In the genomic region with DNA sequence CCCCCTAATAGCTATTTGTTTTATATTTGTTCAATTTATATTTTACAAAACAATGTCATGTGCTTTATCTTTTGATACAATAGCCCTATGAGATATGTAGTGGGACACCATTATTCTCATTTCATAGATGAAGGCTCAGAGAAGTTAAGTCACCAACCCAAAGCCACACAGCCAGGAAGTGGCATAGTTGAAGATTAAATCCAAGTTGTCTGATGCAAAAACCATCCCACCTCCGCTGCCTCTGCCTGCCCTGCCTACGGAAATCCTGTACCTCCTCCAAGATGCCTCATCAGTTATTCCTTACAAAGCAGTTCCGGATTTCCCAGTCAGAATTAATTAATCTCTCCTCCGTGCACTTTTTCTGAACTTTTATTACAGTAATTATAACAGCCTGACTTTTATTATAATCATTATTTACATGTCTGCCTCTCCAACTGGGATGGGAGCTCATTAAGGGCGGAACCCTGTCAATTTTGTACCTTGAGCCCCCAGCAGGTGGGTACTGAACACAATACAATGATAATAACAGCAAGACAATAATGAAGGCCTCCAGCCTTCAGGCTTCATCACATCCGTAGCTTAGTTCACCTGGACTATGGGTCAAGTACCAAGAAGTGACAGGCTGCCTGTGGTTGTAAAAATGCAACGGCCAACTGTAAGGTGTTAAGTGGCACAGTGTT, we compare ENCODE assay signal across 2 cellular contexts.
TF ChIP-seq lines count a peak whose summit lies in the region.

No MANE protein-coding gene starts in this region.

TF ChIP-seq in HEK293, 187 proteins besides CTCF, POLR2A, EP300 and RAD21 (continued from another document):
- no peak for TF ChIP-seq ZNF561 (tag by site-specific recombination; IDR thresholded peaks at IDR 0.05; ENCODE audit: borderline replicate concordance)

TF ChIP-seq in K562, 482 proteins besides CTCF, POLR2A, EP300 and RAD21 (continued from another document):
- TF ChIP-seq RBM25 (IDR thresholded peaks at IDR 0.05; ENCODE audit: low read depth, low read length, severe bottlenecking) (peak; percentile 72), BCOR (IDR thresholded peaks at IDR 0.05) (0 out of 2 replicates have a peak, but pooled peaks have one; percentile 18), HMG20B (CRISPR knock-in tag; IDR thresholded peaks at IDR 0.05) (no peak), NFE2L1 (tag; IDR thresholded peaks at IDR 0.05; ENCODE audit: borderline replicate concordance, low read depth) (no peak), ZFP36 (IDR thresholded peaks at IDR 0.05; ENCODE audit: low read depth, low read length, partially characterized antibody) (peak; percentile 60), HIVEP1 (CRISPR knock-in tag; IDR thresholded peaks at IDR 0.05) (no peak), PURB (CRISPR knock-in tag; IDR thresholded peaks at IDR 0.05; ENCODE audit: low read depth) (no peak)
- TF ChIP-seq, protein P1, sequence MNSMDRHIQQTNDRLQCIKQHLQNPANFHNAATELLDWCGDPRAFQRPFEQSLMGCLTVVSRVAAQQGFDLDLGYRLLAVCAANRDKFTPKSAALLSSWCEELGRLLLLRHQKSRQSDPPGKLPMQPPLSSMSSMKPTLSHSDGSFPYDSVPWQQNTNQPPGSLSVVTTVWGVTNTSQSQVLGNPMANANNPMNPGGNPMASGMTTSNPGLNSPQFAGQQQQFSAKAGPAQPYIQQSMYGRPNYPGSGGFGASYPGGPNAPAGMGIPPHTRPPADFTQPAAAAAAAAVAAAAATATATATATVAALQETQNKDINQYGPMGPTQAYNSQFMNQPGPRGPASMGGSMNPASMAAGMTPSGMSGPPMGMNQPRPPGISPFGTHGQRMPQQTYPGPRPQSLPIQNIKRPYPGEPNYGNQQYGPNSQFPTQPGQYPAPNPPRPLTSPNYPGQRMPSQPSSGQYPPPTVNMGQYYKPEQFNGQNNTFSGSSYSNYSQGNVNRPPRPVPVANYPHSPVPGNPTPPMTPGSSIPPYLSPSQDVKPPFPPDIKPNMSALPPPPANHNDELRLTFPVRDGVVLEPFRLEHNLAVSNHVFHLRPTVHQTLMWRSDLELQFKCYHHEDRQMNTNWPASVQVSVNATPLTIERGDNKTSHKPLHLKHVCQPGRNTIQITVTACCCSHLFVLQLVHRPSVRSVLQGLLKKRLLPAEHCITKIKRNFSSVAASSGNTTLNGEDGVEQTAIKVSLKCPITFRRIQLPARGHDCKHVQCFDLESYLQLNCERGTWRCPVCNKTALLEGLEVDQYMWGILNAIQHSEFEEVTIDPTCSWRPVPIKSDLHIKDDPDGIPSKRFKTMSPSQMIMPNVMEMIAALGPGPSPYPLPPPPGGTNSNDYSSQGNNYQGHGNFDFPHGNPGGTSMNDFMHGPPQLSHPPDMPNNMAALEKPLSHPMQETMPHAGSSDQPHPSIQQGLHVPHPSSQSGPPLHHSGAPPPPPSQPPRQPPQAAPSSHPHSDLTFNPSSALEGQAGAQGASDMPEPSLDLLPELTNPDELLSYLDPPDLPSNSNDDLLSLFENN (IDR thresholded peaks at IDR 0.05; ENCODE audit: low read depth in 2 of 2, low read length in 2 of 2), result no peak
- TF ChIP-seq, protein P2, sequence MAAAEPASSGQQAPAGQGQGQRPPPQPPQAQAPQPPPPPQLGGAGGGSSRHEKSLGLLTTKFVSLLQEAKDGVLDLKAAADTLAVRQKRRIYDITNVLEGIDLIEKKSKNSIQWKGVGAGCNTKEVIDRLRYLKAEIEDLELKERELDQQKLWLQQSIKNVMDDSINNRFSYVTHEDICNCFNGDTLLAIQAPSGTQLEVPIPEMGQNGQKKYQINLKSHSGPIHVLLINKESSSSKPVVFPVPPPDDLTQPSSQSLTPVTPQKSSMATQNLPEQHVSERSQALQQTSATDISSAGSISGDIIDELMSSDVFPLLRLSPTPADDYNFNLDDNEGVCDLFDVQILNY (CRISPR knock-in tag; IDR thresholded peaks at IDR 0.05), result no peak
- TF ChIP-seq, protein P3, sequence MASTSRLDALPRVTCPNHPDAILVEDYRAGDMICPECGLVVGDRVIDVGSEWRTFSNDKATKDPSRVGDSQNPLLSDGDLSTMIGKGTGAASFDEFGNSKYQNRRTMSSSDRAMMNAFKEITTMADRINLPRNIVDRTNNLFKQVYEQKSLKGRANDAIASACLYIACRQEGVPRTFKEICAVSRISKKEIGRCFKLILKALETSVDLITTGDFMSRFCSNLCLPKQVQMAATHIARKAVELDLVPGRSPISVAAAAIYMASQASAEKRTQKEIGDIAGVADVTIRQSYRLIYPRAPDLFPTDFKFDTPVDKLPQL (IDR thresholded peaks at IDR 0.05; ENCODE audit: extremely low read depth, insufficient read length), result no peak
- TF ChIP-seq, protein P4, sequence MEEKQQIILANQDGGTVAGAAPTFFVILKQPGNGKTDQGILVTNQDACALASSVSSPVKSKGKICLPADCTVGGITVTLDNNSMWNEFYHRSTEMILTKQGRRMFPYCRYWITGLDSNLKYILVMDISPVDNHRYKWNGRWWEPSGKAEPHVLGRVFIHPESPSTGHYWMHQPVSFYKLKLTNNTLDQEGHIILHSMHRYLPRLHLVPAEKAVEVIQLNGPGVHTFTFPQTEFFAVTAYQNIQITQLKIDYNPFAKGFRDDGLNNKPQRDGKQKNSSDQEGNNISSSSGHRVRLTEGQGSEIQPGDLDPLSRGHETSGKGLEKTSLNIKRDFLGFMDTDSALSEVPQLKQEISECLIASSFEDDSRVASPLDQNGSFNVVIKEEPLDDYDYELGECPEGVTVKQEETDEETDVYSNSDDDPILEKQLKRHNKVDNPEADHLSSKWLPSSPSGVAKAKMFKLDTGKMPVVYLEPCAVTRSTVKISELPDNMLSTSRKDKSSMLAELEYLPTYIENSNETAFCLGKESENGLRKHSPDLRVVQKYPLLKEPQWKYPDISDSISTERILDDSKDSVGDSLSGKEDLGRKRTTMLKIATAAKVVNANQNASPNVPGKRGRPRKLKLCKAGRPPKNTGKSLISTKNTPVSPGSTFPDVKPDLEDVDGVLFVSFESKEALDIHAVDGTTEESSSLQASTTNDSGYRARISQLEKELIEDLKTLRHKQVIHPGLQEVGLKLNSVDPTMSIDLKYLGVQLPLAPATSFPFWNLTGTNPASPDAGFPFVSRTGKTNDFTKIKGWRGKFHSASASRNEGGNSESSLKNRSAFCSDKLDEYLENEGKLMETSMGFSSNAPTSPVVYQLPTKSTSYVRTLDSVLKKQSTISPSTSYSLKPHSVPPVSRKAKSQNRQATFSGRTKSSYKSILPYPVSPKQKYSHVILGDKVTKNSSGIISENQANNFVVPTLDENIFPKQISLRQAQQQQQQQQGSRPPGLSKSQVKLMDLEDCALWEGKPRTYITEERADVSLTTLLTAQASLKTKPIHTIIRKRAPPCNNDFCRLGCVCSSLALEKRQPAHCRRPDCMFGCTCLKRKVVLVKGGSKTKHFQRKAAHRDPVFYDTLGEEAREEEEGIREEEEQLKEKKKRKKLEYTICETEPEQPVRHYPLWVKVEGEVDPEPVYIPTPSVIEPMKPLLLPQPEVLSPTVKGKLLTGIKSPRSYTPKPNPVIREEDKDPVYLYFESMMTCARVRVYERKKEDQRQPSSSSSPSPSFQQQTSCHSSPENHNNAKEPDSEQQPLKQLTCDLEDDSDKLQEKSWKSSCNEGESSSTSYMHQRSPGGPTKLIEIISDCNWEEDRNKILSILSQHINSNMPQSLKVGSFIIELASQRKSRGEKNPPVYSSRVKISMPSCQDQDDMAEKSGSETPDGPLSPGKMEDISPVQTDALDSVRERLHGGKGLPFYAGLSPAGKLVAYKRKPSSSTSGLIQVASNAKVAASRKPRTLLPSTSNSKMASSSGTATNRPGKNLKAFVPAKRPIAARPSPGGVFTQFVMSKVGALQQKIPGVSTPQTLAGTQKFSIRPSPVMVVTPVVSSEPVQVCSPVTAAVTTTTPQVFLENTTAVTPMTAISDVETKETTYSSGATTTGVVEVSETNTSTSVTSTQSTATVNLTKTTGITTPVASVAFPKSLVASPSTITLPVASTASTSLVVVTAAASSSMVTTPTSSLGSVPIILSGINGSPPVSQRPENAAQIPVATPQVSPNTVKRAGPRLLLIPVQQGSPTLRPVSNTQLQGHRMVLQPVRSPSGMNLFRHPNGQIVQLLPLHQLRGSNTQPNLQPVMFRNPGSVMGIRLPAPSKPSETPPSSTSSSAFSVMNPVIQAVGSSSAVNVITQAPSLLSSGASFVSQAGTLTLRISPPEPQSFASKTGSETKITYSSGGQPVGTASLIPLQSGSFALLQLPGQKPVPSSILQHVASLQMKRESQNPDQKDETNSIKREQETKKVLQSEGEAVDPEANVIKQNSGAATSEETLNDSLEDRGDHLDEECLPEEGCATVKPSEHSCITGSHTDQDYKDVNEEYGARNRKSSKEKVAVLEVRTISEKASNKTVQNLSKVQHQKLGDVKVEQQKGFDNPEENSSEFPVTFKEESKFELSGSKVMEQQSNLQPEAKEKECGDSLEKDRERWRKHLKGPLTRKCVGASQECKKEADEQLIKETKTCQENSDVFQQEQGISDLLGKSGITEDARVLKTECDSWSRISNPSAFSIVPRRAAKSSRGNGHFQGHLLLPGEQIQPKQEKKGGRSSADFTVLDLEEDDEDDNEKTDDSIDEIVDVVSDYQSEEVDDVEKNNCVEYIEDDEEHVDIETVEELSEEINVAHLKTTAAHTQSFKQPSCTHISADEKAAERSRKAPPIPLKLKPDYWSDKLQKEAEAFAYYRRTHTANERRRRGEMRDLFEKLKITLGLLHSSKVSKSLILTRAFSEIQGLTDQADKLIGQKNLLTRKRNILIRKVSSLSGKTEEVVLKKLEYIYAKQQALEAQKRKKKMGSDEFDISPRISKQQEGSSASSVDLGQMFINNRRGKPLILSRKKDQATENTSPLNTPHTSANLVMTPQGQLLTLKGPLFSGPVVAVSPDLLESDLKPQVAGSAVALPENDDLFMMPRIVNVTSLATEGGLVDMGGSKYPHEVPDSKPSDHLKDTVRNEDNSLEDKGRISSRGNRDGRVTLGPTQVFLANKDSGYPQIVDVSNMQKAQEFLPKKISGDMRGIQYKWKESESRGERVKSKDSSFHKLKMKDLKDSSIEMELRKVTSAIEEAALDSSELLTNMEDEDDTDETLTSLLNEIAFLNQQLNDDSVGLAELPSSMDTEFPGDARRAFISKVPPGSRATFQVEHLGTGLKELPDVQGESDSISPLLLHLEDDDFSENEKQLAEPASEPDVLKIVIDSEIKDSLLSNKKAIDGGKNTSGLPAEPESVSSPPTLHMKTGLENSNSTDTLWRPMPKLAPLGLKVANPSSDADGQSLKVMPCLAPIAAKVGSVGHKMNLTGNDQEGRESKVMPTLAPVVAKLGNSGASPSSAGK (IDR thresholded peaks at IDR 0.05), result no peak
- TF ChIP-seq, protein P5, sequence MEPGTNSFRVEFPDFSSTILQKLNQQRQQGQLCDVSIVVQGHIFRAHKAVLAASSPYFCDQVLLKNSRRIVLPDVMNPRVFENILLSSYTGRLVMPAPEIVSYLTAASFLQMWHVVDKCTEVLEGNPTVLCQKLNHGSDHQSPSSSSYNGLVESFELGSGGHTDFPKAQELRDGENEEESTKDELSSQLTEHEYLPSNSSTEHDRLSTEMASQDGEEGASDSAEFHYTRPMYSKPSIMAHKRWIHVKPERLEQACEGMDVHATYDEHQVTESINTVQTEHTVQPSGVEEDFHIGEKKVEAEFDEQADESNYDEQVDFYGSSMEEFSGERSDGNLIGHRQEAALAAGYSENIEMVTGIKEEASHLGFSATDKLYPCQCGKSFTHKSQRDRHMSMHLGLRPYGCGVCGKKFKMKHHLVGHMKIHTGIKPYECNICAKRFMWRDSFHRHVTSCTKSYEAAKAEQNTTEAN (CRISPR knock-in tag; IDR thresholded peaks at IDR 0.05), result no peak
- TF ChIP-seq, protein P6, sequence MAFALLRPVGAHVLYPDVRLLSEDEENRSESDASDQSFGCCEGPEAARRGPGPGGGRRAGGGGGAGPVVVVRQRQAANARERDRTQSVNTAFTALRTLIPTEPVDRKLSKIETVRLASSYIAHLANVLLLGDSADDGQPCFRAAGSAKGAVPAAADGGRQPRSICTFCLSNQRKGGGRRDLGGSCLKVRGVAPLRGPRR (CRISPR knock-in tag; IDR thresholded peaks at IDR 0.05), result no peak
TF ChIP-seq in K562: peak in this region for 3.
